ENCODE assay signal across 1 cellular context in genomic region chr3:119498188-119498987, GRCh38.
TF ChIP-seq lines count a peak whose summit lies in the region.

TIMMDC1 (plus strand) TSS chr3:119498547; CDS start chr3:119498734, 187 bp downstream.

TF ChIP-seq in HepG2, 621 proteins besides CTCF, POLR2A, EP300 and RAD21 (continued from another document and continues in another):
- TF ChIP-seq AFF4 (CRISPR knock-in tag; IDR thresholded peaks at IDR 0.05) (no peak), NONO (IDR thresholded peaks at IDR 0.05) (no peak), NONO (CRISPR knock-in tag; conservative IDR thresholded peaks at IDR 0.05) (peak; percentile 93), ZEB1 (IDR thresholded peaks at IDR 0.05; ENCODE audit: insufficient replicate concordance, low read depth) (no peak), ZMYM4 (CRISPR knock-in tag; IDR thresholded peaks at IDR 0.05) (peak; percentile 87), HNRNPLL (IDR thresholded peaks at IDR 0.05; ENCODE audit: low read depth, low read length, poor library complexity, severe bottlenecking) (no peak), TEAD3 (CRISPR knock-in tag; optimal IDR thresholded peaks at IDR 0.05; ENCODE audit: borderline replicate concordance) (peak; percentile 44), SNAPC5 (CRISPR knock-in tag; IDR thresholded peaks at IDR 0.05; ENCODE audit: borderline replicate concordance) (no peak), SMYD3 (CRISPR knock-in tag; IDR thresholded peaks at IDR 0.05) (peak; percentile 50; the same call in 1 of the 2 replicates), ZNF530 (CRISPR knock-in tag; IDR thresholded peaks at IDR 0.05; ENCODE audit: low read depth) (0 out of 2 replicates have a peak, but pooled peaks have one; percentile 63), GFI1 (CRISPR knock-in tag; IDR thresholded peaks at IDR 0.05; ENCODE audit: borderline replicate concordance) (no peak), CCAR2 (optimal IDR thresholded peaks at IDR 0.05; ENCODE audit: low read depth, low read length) (no peak), ONECUT2 (CRISPR knock-in tag; IDR thresholded peaks at IDR 0.05) (no peak), RFX3 (CRISPR knock-in tag; IDR thresholded peaks at IDR 0.05) (no peak), GTF2F1 (IDR thresholded peaks at IDR 0.05; ENCODE audit: low read length) (no peak), SAP130 (CRISPR knock-in tag; IDR thresholded peaks at IDR 0.05; ENCODE audit: low read depth) (peak; percentile 96), ZBTB8A (CRISPR knock-in tag; IDR thresholded peaks at IDR 0.05; ENCODE audit: borderline replicate concordance, low read depth) (no peak), SP4 (CRISPR knock-in tag; IDR thresholded peaks at IDR 0.05) (peak; percentile 57; the same call in 1 of the 2 replicates), DPF2 (CRISPR knock-in tag; IDR thresholded peaks at IDR 0.05; ENCODE audit: borderline replicate concordance, low read depth) (no peak), SRF (IDR thresholded peaks at IDR 0.05; ENCODE audit: low read depth, low read length) (no peak), ZFP36L1 (CRISPR knock-in tag; IDR thresholded peaks at IDR 0.05) (0 out of 2 replicates have a peak, but pooled peaks have one; percentile 40), MZF1 (CRISPR knock-in tag; IDR thresholded peaks at IDR 0.05; ENCODE audit: borderline replicate concordance) (0 out of 2 replicates have a peak, but pooled peaks have one; percentile 43), NR2F6 (IDR thresholded peaks at IDR 0.05) (peak; percentile 82), NR2F6 (CRISPR knock-in tag; IDR thresholded peaks at IDR 0.05) (peak; percentile 83), ZNF749 (CRISPR knock-in tag; IDR thresholded peaks at IDR 0.05; ENCODE audit: borderline replicate concordance) (peak; percentile 43; the same call in 1 of the 2 replicates), PCBP2 (optimal IDR thresholded peaks at IDR 0.05; ENCODE audit: low read depth, low read length, poor library complexity, severe bottlenecking) (no peak), ZNF263 (CRISPR knock-in tag; IDR thresholded peaks at IDR 0.05) (peak; percentile 44; the same call in 1 of the 2 replicates), POGZ (CRISPR knock-in tag; IDR thresholded peaks at IDR 0.05) (peak; percentile 94), ARNTL (CRISPR knock-in tag; IDR thresholded peaks at IDR 0.05) (peak; percentile 27; the same call in 1 of the 2 replicates), ERF (CRISPR knock-in tag; IDR thresholded peaks at IDR 0.05) (peak; percentile 72), AKNA (CRISPR knock-in tag; IDR thresholded peaks at IDR 0.05; ENCODE audit: borderline replicate concordance) (no peak), U2AF1 (optimal IDR thresholded peaks at IDR 0.05; ENCODE audit: low read depth, low read length) (peak; percentile 23), MBD4 (IDR thresholded peaks at IDR 0.05; ENCODE audit: borderline replicate concordance, low read length) (no peak)
- TF ChIP-seq, protein P1, sequence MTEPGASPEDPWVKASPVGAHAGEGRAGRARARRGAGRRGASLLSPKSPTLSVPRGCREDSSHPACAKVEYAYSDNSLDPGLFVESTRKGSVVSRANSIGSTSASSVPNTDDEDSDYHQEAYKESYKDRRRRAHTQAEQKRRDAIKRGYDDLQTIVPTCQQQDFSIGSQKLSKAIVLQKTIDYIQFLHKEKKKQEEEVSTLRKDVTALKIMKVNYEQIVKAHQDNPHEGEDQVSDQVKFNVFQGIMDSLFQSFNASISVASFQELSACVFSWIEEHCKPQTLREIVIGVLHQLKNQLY (CRISPR knock-in tag; IDR thresholded peaks at IDR 0.05) = 0 out of 2 replicates have a peak, but pooled peaks have one; percentile 20
- TF ChIP-seq, protein P2, sequence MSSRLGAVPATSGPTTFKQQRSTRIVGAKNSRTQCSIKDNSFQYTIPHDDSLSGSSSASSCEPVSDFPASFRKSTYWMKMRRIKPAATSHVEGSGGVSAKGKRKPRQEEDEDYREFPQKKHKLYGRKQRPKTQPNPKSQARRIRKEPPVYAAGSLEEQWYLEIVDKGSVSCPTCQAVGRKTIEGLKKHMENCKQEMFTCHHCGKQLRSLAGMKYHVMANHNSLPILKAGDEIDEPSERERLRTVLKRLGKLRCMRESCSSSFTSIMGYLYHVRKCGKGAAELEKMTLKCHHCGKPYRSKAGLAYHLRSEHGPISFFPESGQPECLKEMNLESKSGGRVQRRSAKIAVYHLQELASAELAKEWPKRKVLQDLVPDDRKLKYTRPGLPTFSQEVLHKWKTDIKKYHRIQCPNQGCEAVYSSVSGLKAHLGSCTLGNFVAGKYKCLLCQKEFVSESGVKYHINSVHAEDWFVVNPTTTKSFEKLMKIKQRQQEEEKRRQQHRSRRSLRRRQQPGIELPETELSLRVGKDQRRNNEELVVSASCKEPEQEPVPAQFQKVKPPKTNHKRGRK (CRISPR knock-in tag; IDR thresholded peaks at IDR 0.05) = no peak
- TF ChIP-seq, protein P3, sequence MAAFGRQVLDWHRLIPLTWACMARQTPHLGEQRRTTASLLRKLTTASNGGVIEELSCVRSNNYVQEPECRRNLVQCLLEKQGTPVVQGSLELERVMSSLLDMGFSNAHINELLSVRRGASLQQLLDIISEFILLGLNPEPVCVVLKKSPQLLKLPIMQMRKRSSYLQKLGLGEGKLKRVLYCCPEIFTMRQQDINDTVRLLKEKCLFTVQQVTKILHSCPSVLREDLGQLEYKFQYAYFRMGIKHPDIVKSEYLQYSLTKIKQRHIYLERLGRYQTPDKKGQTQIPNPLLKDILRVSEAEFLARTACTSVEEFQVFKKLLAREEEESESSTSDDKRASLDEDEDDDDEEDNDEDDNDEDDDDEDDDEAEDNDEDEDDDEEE (CRISPR knock-in tag; IDR thresholded peaks at IDR 0.05) = no peak
- TF ChIP-seq, protein P4, sequence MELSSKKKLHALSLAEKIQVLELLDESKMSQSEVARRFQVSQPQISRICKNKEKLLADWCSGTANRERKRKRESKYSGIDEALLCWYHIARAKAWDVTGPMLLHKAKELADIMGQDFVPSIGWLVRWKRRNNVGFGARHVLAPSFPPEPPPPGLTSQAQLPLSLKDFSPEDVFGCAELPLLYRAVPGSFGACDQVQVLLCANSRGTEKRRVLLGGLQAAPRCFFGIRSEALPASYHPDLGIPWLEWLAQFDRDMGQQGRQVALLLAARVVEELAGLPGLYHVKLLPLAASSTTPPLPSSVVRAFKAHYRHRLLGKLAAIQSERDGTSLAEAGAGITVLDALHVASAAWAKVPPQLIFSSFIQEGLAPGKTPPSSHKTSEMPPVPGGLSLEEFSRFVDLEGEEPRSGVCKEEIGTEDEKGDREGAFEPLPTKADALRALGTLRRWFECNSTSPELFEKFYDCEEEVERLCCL (CRISPR knock-in tag; IDR thresholded peaks at IDR 0.05; ENCODE audit: borderline replicate concordance) = no peak
- TF ChIP-seq, protein P5, sequence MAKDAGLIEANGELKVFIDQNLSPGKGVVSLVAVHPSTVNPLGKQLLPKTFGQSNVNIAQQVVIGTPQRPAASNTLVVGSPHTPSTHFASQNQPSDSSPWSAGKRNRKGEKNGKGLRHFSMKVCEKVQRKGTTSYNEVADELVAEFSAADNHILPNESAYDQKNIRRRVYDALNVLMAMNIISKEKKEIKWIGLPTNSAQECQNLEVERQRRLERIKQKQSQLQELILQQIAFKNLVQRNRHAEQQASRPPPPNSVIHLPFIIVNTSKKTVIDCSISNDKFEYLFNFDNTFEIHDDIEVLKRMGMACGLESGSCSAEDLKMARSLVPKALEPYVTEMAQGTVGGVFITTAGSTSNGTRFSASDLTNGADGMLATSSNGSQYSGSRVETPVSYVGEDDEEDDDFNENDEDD (CRISPR knock-in tag; IDR thresholded peaks at IDR 0.05; ENCODE audit: borderline replicate concordance) = peak; percentile 54; the same call in 1 of the 2 replicates
- TF ChIP-seq, protein P6, sequence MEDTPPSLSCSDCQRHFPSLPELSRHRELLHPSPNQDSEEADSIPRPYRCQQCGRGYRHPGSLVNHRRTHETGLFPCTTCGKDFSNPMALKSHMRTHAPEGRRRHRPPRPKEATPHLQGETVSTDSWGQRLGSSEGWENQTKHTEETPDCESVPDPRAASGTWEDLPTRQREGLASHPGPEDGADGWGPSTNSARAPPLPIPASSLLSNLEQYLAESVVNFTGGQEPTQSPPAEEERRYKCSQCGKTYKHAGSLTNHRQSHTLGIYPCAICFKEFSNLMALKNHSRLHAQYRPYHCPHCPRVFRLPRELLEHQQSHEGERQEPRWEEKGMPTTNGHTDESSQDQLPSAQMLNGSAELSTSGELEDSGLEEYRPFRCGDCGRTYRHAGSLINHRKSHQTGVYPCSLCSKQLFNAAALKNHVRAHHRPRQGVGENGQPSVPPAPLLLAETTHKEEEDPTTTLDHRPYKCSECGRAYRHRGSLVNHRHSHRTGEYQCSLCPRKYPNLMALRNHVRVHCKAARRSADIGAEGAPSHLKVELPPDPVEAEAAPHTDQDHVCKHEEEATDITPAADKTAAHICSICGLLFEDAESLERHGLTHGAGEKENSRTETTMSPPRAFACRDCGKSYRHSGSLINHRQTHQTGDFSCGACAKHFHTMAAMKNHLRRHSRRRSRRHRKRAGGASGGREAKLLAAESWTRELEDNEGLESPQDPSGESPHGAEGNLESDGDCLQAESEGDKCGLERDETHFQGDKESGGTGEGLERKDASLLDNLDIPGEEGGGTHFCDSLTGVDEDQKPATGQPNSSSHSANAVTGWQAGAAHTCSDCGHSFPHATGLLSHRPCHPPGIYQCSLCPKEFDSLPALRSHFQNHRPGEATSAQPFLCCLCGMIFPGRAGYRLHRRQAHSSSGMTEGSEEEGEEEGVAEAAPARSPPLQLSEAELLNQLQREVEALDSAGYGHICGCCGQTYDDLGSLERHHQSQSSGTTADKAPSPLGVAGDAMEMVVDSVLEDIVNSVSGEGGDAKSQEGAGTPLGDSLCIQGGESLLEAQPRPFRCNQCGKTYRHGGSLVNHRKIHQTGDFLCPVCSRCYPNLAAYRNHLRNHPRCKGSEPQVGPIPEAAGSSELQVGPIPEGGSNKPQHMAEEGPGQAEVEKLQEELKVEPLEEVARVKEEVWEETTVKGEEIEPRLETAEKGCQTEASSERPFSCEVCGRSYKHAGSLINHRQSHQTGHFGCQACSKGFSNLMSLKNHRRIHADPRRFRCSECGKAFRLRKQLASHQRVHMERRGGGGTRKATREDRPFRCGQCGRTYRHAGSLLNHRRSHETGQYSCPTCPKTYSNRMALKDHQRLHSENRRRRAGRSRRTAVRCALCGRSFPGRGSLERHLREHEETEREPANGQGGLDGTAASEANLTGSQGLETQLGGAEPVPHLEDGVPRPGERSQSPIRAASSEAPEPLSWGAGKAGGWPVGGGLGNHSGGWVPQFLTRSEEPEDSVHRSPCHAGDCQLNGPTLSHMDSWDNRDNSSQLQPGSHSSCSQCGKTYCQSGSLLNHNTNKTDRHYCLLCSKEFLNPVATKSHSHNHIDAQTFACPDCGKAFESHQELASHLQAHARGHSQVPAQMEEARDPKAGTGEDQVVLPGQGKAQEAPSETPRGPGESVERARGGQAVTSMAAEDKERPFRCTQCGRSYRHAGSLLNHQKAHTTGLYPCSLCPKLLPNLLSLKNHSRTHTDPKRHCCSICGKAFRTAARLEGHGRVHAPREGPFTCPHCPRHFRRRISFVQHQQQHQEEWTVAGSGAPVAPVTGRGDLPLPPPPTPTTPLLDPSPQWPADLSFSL (CRISPR knock-in tag; IDR thresholded peaks at IDR 0.05) = no peak
